ENCODE assay signal across 8 cellular contexts in genomic region chr16:2121325-2121724, GRCh38. TPM values are rescaled to one million over a fixed set of nuclear protein-coding genes. Genes with fewer than 3 reads are reported as not detected.
DNase-seq lines count a peak whose midpoint lies in the region; TF ChIP-seq lines count a peak whose summit lies in the region.
"Not testable (repeated sequence)": the region's sequence is repeated elsewhere in the genome, so short reads cannot be mapped to it uniquely, and the experiment has no call there.

No MANE protein-coding gene starts in this region.

- intact Hi-C loops in MCF 10A (cut with micrococcal nuclease): loop anchor here (1.0 kb wide), 1 partner anchor 19 kb away; no protein-coding TSS in a partner anchor

- H3K9me3 Mint-ChIP-seq in MCF 10A (ENCODE audit: unreplicated experiment): not testable (repeated sequence)

- DNase-seq in AG04450 (ENCODE audit: low read depth, low spot score): not testable (repeated sequence)
- peak; percentile 33 for DNase-seq in NCI-H2171 treated with DMSO at 0.1 percent for 48 hours (lab: John Stamatoyannopoulos, UW)
- DNase-seq in MCF 10A (ENCODE audit: unreplicated experiment): peak; percentile 66
- DNase-seq in globus pallidus (ENCODE audit: low spot score): peak; percentile 76
- DNase-seq in mucosa of gallbladder (ENCODE audit: low spot score): peak; percentile 42
- peak; percentile 34 to 39 for DNase-seq in stimulated activated CD4-positive, alpha-beta T cell treated with anti-CD3 and anti-CD28 coated beads, Interleukin-2, amount 100 ng/mL, for 24 hours

- CTCF ChIA-PET in AG04450 (lab: Charles Lee) (interaction anchor here (0.7 to 2.7 kb wide), 3 partner anchors 19 to 100 kb away, joined by 5 to 20 read pairs (median 6); no protein-coding TSS in a partner anchor), MCF 10A (lab: Yijun Ruan, JAX) (interaction anchor here (0.6 to 4.1 kb wide), 18 partner anchors 11 to 978 kb away, joined by 3 to 41 read pairs (median 4); partner anchors contain the start of genes PGP and ZSCAN10)

- BruUV-seq in MCF 10A (replicated peaks; lab: Mats Ljungman, UMichigan): not testable (repeated sequence)

- POLR2A ChIA-PET in AG04450 (lab: Yijun Ruan, JAX): interaction anchor here (1.0 kb wide), 1 partner anchor 19 kb away, joined by 3 read pairs; no protein-coding TSS in a partner anchor
- POLR2A ChIA-PET in MCF 10A (lab: Yijun Ruan, JAX): interaction anchor here (0.8 to 2.3 kb wide), 6 partner anchors 19 to 33 kb away, joined by 3 to 13 read pairs (median 5); partner anchors contain the start of gene TRAF7

- H3K4me3 Mint-ChIP-seq in MCF 10A (ENCODE audit: unreplicated experiment): peak overlapping the region; percentile 47

- not testable (repeated sequence) for H3K36me3 Mint-ChIP-seq in MCF 10A (ENCODE audit: insufficient read depth, unreplicated experiment)

- H3K27me3 ChIP-seq in AG04450 (ENCODE audit: control insufficient read depth, insufficient read depth, low read length): not testable (repeated sequence)

- H3K27me3 Mint-ChIP-seq in MCF 10A (ENCODE audit: insufficient read depth, unreplicated experiment): not testable (repeated sequence)

- H3K4me3 ChIP-seq in AG04450 (ENCODE audit: low read depth, low read length); GM12875 (ENCODE audit: low read depth, low read length); WI38 (ENCODE audit: low read depth, low read length): not testable (repeated sequence)

- TF ChIP-seq CTCF in AG04450 (IDR thresholded peaks at IDR 0.05; ENCODE audit: low read depth, low read length): peak; percentile 38
- TF ChIP-seq CTCF in GM12875 (IDR thresholded peaks at IDR 0.05; ENCODE audit: borderline replicate concordance, insufficient read depth, low read depth, low read length): peak; percentile 35; the same call in 1 of the 2 replicates
- peak; percentile 42 for TF ChIP-seq CTCF in WI38 (IDR thresholded peaks at IDR 0.05; ENCODE audit: low read depth, low read length)
- peak; percentile 37 for TF ChIP-seq CTCF in MCF 10A (IDR thresholded peaks at IDR 0.05; ENCODE audit: unreplicated experiment)

- peaks cover 19% of the 10 kb centered on the region for H3K4me1 Mint-ChIP-seq in MCF 10A (ENCODE audit: insufficient read depth, unreplicated experiment)

- not testable (repeated sequence) for H3K27ac ChIP-seq in AG04450 (ENCODE audit: low read depth, low read length)

- H3K27ac Mint-ChIP-seq in MCF 10A (ENCODE audit: low read depth, unreplicated experiment): not testable (repeated sequence)

- not testable (repeated sequence) for H3K9me3 ChIP-seq in AG04450 (ENCODE audit: control insufficient read depth, insufficient read depth, low read length)

RNA-seq across cellular contexts. Expression of gene PKD1, which starts 14.4 kb away (rescaled TPM):
- polyA plus RNA-seq in AG04450 (2011; rRNA removed): 16.1 and 21.7 TPM in 2 replicates
- polyA minus RNA-seq in AG04450 (2011; rRNA and poly(A)+ RNA removed): 29.0 and 29.3 TPM in 2 replicates
- 159 and 187 TPM in 2 replicates for total RNA-seq in MCF 10A (2022)
- total RNA-seq in mucosa of gallbladder: 154 TPM

RNA-seq across cellular contexts. Expression of gene RAB26, which starts 27.1 kb away (rescaled TPM):
- 3.6 and 5.2 TPM in 2 replicates for polyA plus RNA-seq in AG04450 (2011; rRNA removed)
- 0.74 and 4.4 TPM in 2 replicates for polyA minus RNA-seq in AG04450 (2011; rRNA and poly(A)+ RNA removed)
- 0.81 and 1.0 TPM in 2 replicates for total RNA-seq in MCF 10A (2022)
- 7.7 TPM for total RNA-seq in mucosa of gallbladder

RNA-seq across cellular contexts. Expression of gene TRAF7, which starts 34.3 kb away (rescaled TPM):
- polyA plus RNA-seq in AG04450 (2011; rRNA removed): 35.2 and 49.3 TPM in 2 replicates
- 63.6 and 89.1 TPM in 2 replicates for polyA minus RNA-seq in AG04450 (2011; rRNA and poly(A)+ RNA removed)
- total RNA-seq in MCF 10A (2022): 87.4 and 98.6 TPM in 2 replicates
- total RNA-seq in mucosa of gallbladder: 100 TPM
